17 cellular contexts compared by ENCODE assay signal in genomic region chr7:137130751-137131158, GRCh38.
DNase-seq lines count a peak whose midpoint lies in the region; ATAC-seq and TF ChIP-seq lines count a peak whose summit lies in the region.
"Had no signal": no experiment of that assay in that cellular context is flagged by ENCODE, and none has a peak within 500 bp of the region (broad histone marks: within the 10 kb centered on the region; RNA-seq: fewer than 3 reads in every experiment).

No MANE protein-coding gene starts in this region.

- peak overlapping the region; percentile 84; the same call in 1 of the 2 replicates for H3K56ac ChIP-seq in IMR-90 (ENCODE audit: extremely low read depth, insufficient read depth, low read length)

- H3K27ac ChIP-seq in IMR-90 (ENCODE audit: insufficient read depth, low read length) (peak overlapping the region; percentile 61), body of pancreas (no peak overlapping the region)
- H3K27ac ChIP-seq in CD8-positive, alpha-beta memory T cell (ENCODE audit: low read depth, low read length): no peak overlapping the region
- H3K27ac ChIP-seq: thyroid gland had no signal

- peak overlapping the region; percentile 93 for H2AK5ac ChIP-seq in IMR-90 (ENCODE audit: low read depth, low read length)

- in situ Hi-C loops in IMR-90 (cut with MboI; ENCODE audit: low sequenced_read_pairs): loop anchor here (25.0 kb wide), 1 partner anchor 857 kb away; no protein-coding TSS in a partner anchor
- in situ Hi-C loops in astrocyte of the spinal cord (cut with HindIII; ENCODE audit: low sequenced_read_pairs): no loop called here

- H2AK9ac ChIP-seq in IMR-90 (replicated peaks; ENCODE audit: low read depth, low read length, poor library complexity): peak overlapping the region; percentile 94

- peak overlapping the region; percentile 14; the same call in 1 of the 2 replicates for H3K4me2 ChIP-seq in IMR-90 (ENCODE audit: low read depth, low read length)

- peak overlapping the region; percentile 50 for H3K23ac ChIP-seq in IMR-90 (ENCODE audit: low read depth, low read length)

- peak overlapping the region; percentile 90 for H4K5ac ChIP-seq in IMR-90 (ENCODE audit: low read depth, low read length)

- H2BK20ac ChIP-seq in IMR-90 (ENCODE audit: low read depth, low read length): peak overlapping the region; percentile 96

- H2BK15ac ChIP-seq in IMR-90 (ENCODE audit: low read depth, low read length): peak overlapping the region; percentile 100; the same call in 2 of the 3 replicates

- peak overlapping the region; percentile 90 to 91 for H4K8ac ChIP-seq in IMR-90 (ENCODE audit: low read depth in 2 of 2, low read length in 2 of 2)

- DNase-seq in AG08396 (ENCODE audit: low spot score) (peak; percentile 26), IMR-90 (peak; percentile 82), astrocyte of the spinal cord (ENCODE audit: low read depth, low spot score) (peak; percentile 83), kidney tubule cell (ENCODE audit: low spot score) (peak; percentile 89), epidermal melanocyte (ENCODE audit: insufficient read length, low spot score) (no peak), iPS-NIHi7 (ENCODE audit: extremely low spot score) (no peak), body of pancreas (no peak)
- DNase-seq in CD8-positive, alpha-beta memory T cell: no peak
- DNase-seq: caudate nucleus; DMS153; effector memory CD4-positive, alpha-beta T cell; NCI-H1436 treated with DMSO at 0.1 percent for 48 hours; NCI-H510A treated with DMSO at 0.1 percent for 48 hours; stimulated activated CD4-positive, alpha-beta T cell treated with anti-CD3 and anti-CD28 coated beads, Interleukin-4, amount 100 ng/mL, for 1 hour; thyroid gland had no signal

- H3K27ac Mint-ChIP-seq in CD8-positive, alpha-beta memory T cell: no peak overlapping the region
- H3K27ac Mint-ChIP-seq: WTC11 had no signal

- H3K27me3 Mint-ChIP-seq in CD8-positive, alpha-beta memory T cell: no peaks in the 10 kb centered on the region

- no peak for TF ChIP-seq POLR2A in IMR-90 (IDR thresholded peaks at IDR 0.05; ENCODE audit: low read depth, low read length)
- TF ChIP-seq POLR2A in body of pancreas (IDR thresholded peaks at IDR 0.05): no peak

- H4K91ac ChIP-seq in IMR-90 (ENCODE audit: insufficient read depth, low read depth, low read length): peak overlapping the region; percentile 100

- no peak overlapping the region for H3K4me3 ChIP-seq in IMR-90 (ENCODE audit: insufficient read depth, low read depth, low read length)
- H3K4me3 ChIP-seq in astrocyte of the spinal cord (ENCODE audit: low read depth, low read length): no peak overlapping the region
- H3K4me3 ChIP-seq in CD8-positive, alpha-beta memory T cell (ENCODE audit: low read length): no peak overlapping the region
- H3K4me3 ChIP-seq in body of pancreas: no peak overlapping the region
- H3K4me3 ChIP-seq: thyroid gland had no signal

- BruUV-seq in IMR-90 (replicated peaks; lab: Mats Ljungman, UMichigan): no TSS peak

- no peak for TF ChIP-seq RAD21 in IMR-90 (IDR thresholded peaks at IDR 0.05; ENCODE audit: low read length)

- peaks cover 8 to 19% (median 16%) of the 10 kb centered on the region in 5 donors for H3K9me3 Mint-ChIP-seq in CD8-positive, alpha-beta memory T cell
- H3K9me3 Mint-ChIP-seq: WTC11 had no signal

- H2BK120ac ChIP-seq in IMR-90 (ENCODE audit: low read depth, low read length): peak overlapping the region; percentile 96

- no CpG with 5 or more reads among the region's 3 CpGs for WGBS in IMR-90 (ENCODE audit: extremely low coverage in 2 of 2, insufficient read length in 1 of 2), 2 experiments
- WGBS in body of pancreas, 2 donors: 56 to 70% methylated on average over 3 of the region's 3 CpGs

- H4K20me1 ChIP-seq in IMR-90 (ENCODE audit: insufficient read depth, low read length): no peaks in the 10 kb centered on the region

- H3K4me3 Mint-ChIP-seq in CD8-positive, alpha-beta memory T cell: no peak overlapping the region
- H3K4me3 Mint-ChIP-seq: WTC11 had no signal

- dilution Hi-C loops in IMR-90 (cut with HindIII; ENCODE audit: low sequenced_read_pairs, unreplicated experiment): no loop called here

- no peaks in the 10 kb centered on the region; the same call in 1 of the 2 replicates for H3K9me1 ChIP-seq in IMR-90 (ENCODE audit: insufficient read depth, low read length)

- peak overlapping the region; percentile 82 for H3K14ac ChIP-seq in IMR-90 (replicated peaks; ENCODE audit: low read depth, low read length)

- intact Hi-C loops in IMR-90 (cut with micrococcal nuclease) (no loop called here), body of pancreas (cut with DNase I) (no loop called here)

- peak overlapping the region; percentile 96 for H3K4ac ChIP-seq in IMR-90 (ENCODE audit: low read depth, low read length)

- CTCF ChIA-PET in IMR-90 (lab: Yijun Ruan, JAX): interaction anchor here (0.6 to 1.0 kb wide), 5 partner anchors 21 to 248 kb away, joined by 3 to 4 read pairs (median 3); no protein-coding TSS in a partner anchor
- CTCF ChIA-PET in CD8-positive, alpha-beta memory T cell (lab: Charles Lee): no interaction called here

- TF ChIP-seq CTCF in IMR-90 (conservative IDR thresholded peaks at IDR 0.05; ENCODE audit: low read depth, low read length) (no peak), astrocyte of the spinal cord (IDR thresholded peaks at IDR 0.05; ENCODE audit: low read depth, low read length) (no peak), body of pancreas (IDR thresholded peaks at IDR 0.05) (no peak)

- H3K79me1 ChIP-seq in IMR-90 (ENCODE audit: low read depth in 1 of 2, low read length in 2 of 2): peaks cover 17 to 29% of the 10 kb centered on the region in 2 experiments; a peak in 3 of 4 replicates

- H3K27me3 ChIP-seq in IMR-90 (ENCODE audit: control insufficient read depth, insufficient read depth, low read length) (no peaks in the 10 kb centered on the region), body of pancreas (no peaks in the 10 kb centered on the region)
- H3K27me3 ChIP-seq in CD8-positive, alpha-beta memory T cell (ENCODE audit: insufficient read depth, low read length, poor library complexity, severe bottlenecking): no peaks in the 10 kb centered on the region
- H3K27me3 ChIP-seq: thyroid gland had no signal

- H3K36me3 Mint-ChIP-seq in CD8-positive, alpha-beta memory T cell: no peaks in the 10 kb centered on the region
- H3K36me3 Mint-ChIP-seq: WTC11 had no signal

- POLR2A ChIA-PET in IMR-90 (lab: Charles Lee; ENCODE audit: unreplicated experiment): no interaction called here
- POLR2A ChIA-PET in CD8-positive, alpha-beta memory T cell (lab: Charles Lee): no interaction called here

- H3K36me3 ChIP-seq in IMR-90 (ENCODE audit: control insufficient read depth, insufficient read depth, low read length) (no peaks in the 10 kb centered on the region), body of pancreas (replicated peaks in 1 of 2; ENCODE audit: insufficient read depth in 1 of 2, low read depth in 2 of 2) (no peaks in the 10 kb centered on the region)
- H3K36me3 ChIP-seq in CD8-positive, alpha-beta memory T cell (ENCODE audit: insufficient read depth, low read length): no peaks in the 10 kb centered on the region
- H3K36me3 ChIP-seq: thyroid gland had no signal

- H3K4me1 ChIP-seq in IMR-90 (ENCODE audit: control insufficient read depth, insufficient read depth, low read length) (peaks cover 16% of the 10 kb centered on the region), body of pancreas (no peaks in the 10 kb centered on the region)
- H3K4me1 ChIP-seq in CD8-positive, alpha-beta memory T cell (ENCODE audit: insufficient read depth, low read length): no peaks in the 10 kb centered on the region
- H3K4me1 ChIP-seq: thyroid gland had no signal

- ATAC-seq in IMR-90 (ENCODE audit: low read depth) (peak; percentile 82), body of pancreas (no peak)
- ATAC-seq: sciatic nerve, WTC11 had no signal

- H3K9me3 ChIP-seq in IMR-90 (ENCODE audit: control insufficient read depth, insufficient read depth, low read length): no peaks in the 10 kb centered on the region; the same call in 1 of the 2 replicates
- no peaks in the 10 kb centered on the region for H3K9me3 ChIP-seq in CD8-positive, alpha-beta memory T cell (ENCODE audit: low read length)
- no peaks in the 10 kb centered on the region for H3K9me3 ChIP-seq in body of pancreas
- H3K9me3 ChIP-seq: thyroid gland had no signal

- H3K9ac ChIP-seq in IMR-90 (ENCODE audit: low read depth, low read length): no peak overlapping the region; the same call in 1 of the 2 replicates

- peak overlapping the region; percentile 90 for H2BK5ac ChIP-seq in IMR-90 (ENCODE audit: low read depth, low read length, poor library complexity, severe bottlenecking)

- no peaks in the 10 kb centered on the region for H3K4me1 Mint-ChIP-seq in CD8-positive, alpha-beta memory T cell
- H3K4me1 Mint-ChIP-seq: WTC11 had no signal

- H3K18ac ChIP-seq in IMR-90 (ENCODE audit: low read depth, low read length): peak overlapping the region; percentile 85

- peak overlapping the region; percentile 77 for H2AFZ ChIP-seq in IMR-90 (replicated peaks; ENCODE audit: low read length, poor library complexity)

TF ChIP-seq in IMR-90, 13 proteins besides CTCF, POLR2A, EP300 and RAD21 (continues in another document):
- no peak for TF ChIP-seq MAFK (IDR thresholded peaks at IDR 0.05; ENCODE audit: low read depth, low read length)
- no peak for TF ChIP-seq SMC3 (IDR thresholded peaks at IDR 0.05; ENCODE audit: low read depth, low read length)
- TF ChIP-seq NFE2L2 (IDR thresholded peaks at IDR 0.05; ENCODE audit: low read depth, low read length): no peak
- no peak for TF ChIP-seq CEBPB (IDR thresholded peaks at IDR 0.05; ENCODE audit: low read depth, low read length)
- TF ChIP-seq MXI1 (IDR thresholded peaks at IDR 0.05; ENCODE audit: borderline replicate concordance, low read depth, low read length): no peak
- TF ChIP-seq BHLHE40 (IDR thresholded peaks at IDR 0.05; ENCODE audit: low read depth, low read length): no peak
- no peak for TF ChIP-seq RCOR1 (IDR thresholded peaks at IDR 0.05; ENCODE audit: insufficient replicate concordance, low read length)
- TF ChIP-seq, protein P1, sequence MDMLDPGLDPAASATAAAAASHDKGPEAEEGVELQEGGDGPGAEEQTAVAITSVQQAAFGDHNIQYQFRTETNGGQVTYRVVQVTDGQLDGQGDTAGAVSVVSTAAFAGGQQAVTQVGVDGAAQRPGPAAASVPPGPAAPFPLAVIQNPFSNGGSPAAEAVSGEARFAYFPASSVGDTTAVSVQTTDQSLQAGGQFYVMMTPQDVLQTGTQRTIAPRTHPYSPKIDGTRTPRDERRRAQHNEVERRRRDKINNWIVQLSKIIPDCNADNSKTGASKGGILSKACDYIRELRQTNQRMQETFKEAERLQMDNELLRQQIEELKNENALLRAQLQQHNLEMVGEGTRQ (IDR thresholded peaks at IDR 0.05; ENCODE audit: low read depth, low read length): no peak
- TF ChIP-seq MAZ (IDR thresholded peaks at IDR 0.05; ENCODE audit: borderline replicate concordance, low read depth, low read length): no peak

Comparison
In these comparisons a context has a peak if more than half of its experiments do, and no peak if none do; other contexts are left out.
1. DNase-seq: peak in AG08396 (single experiment), IMR-90 (single experiment), astrocyte of the spinal cord (single experiment) and kidney tubule cell (single experiment); none in CD8-positive, alpha-beta memory T cell (0 of 5), epidermal melanocyte (single experiment), iPS-NIHi7 (single experiment) and body of pancreas (0 of 4).